Comparison of ENCODE assay signal across 38 cellular contexts in genomic region chr7:153047569-153047968, GRCh38.
"Had no signal": no experiment of that assay in that cellular context is flagged by ENCODE, and none has a peak within 500 bp of the region (broad histone marks: within the 10 kb centered on the region; RNA-seq: fewer than 3 reads in every experiment).

No MANE protein-coding gene starts in this region.

- H3K36me3 Mint-ChIP-seq: activated naive CD4-positive, alpha-beta T cell treated with anti-CD3 and anti-CD28 coated beads, Interleukin-2, amount 10 ng/mL, durations not matched to agents 7 days and 5 days; activated naive CD4-positive, alpha-beta T cell treated with anti-CD3 and anti-CD28 coated beads, Interleukin-2, amount 50 U/mL, for 24 hours; activated naive CD4-positive, alpha-beta T cell treated with anti-CD3 and anti-CD28 coated beads, Interleukin-2, amount 50 U/mL, for 72 hours; activated naive CD8-positive, alpha-beta T cell; activated naive CD8-positive, alpha-beta T cell treated with anti-CD3 and anti-CD28 coated beads for 36 hours; activated naive CD8-positive, alpha-beta T cell treated with anti-CD3 and anti-CD28 coated beads, Interleukin-2, amount 10 ng/mL, durations not matched to agents 7 days and 5 days; brain had no signal

- H3K4me1 Mint-ChIP-seq: activated naive CD4-positive, alpha-beta T cell treated with anti-CD3 and anti-CD28 coated beads, Interleukin-2, amount 10 ng/mL, durations not matched to agents 7 days and 5 days; activated naive CD4-positive, alpha-beta T cell treated with anti-CD3 and anti-CD28 coated beads, Interleukin-2, amount 50 U/mL, for 24 hours; activated naive CD8-positive, alpha-beta T cell treated with anti-CD3 and anti-CD28 coated beads for 36 hours; activated naive CD8-positive, alpha-beta T cell treated with anti-CD3 and anti-CD28 coated beads, Interleukin-2, amount 10 ng/mL, durations not matched to agents 7 days and 5 days; activated naive CD8-positive, alpha-beta T cell treated with anti-CD3 and anti-CD28 coated beads, Interleukin-2, amount 50 U/mL, for 24 hours; activated T-helper 17 cell treated with anti-CD3 and anti-CD28 coated beads, Interleukin-2, amount 50 U/mL, for 72 hours; brain; central memory CD8-positive, alpha-beta T cell had no signal

- ATAC-seq: activated naive CD4-positive, alpha-beta T cell treated with anti-CD3 and anti-CD28 coated beads, Interleukin-2, amount 50 U/mL, for 72 hours; activated naive CD8-positive, alpha-beta T cell treated with anti-CD3 and anti-CD28 coated beads, Interleukin-2, amount 50 U/mL, for 24 hours; activated T-cell treated with anti-CD3 and anti-CD28 coated beads, Interleukin-2, amount 50 U/mL, for 4 hours; activated T-cell treated with anti-CD3 and anti-CD28 coated beads, Interleukin-2, amount 50 U/mL, for 72 hours; activated T-helper 17 cell treated with anti-CD3 and anti-CD28 coated beads, Interleukin-2, amount 50 U/mL, for 72 hours; body of pancreas had no signal

- H3K27ac ChIP-seq: adrenal gland, ascending aorta, body of pancreas, brain microvascular endothelial cell, breast epithelium, cardiac muscle cell had no signal

- H3K4me3 Mint-ChIP-seq: activated naive CD4-positive, alpha-beta T cell treated with anti-CD3 and anti-CD28 coated beads for 36 hours; activated naive CD4-positive, alpha-beta T cell treated with anti-CD3 and anti-CD28 coated beads, Interleukin-2, amount 10 ng/mL, durations not matched to agents 7 days and 5 days; activated naive CD4-positive, alpha-beta T cell treated with anti-CD3 and anti-CD28 coated beads, Interleukin-2, amount 50 U/mL, for 24 hours; activated naive CD8-positive, alpha-beta T cell; activated naive CD8-positive, alpha-beta T cell treated with anti-CD3 and anti-CD28 coated beads for 36 hours; activated naive CD8-positive, alpha-beta T cell treated with anti-CD3 and anti-CD28 coated beads, Interleukin-2, amount 10 ng/mL, durations not matched to agents 7 days and 5 days; activated naive CD8-positive, alpha-beta T cell treated with anti-CD3 and anti-CD28 coated beads, Interleukin-2, amount 50 U/mL, for 24 hours; activated T-cell treated with anti-CD3 and anti-CD28 coated beads, Interleukin-2, amount 50 U/mL, for 24 hours; activated T-cell treated with anti-CD3 and anti-CD28 coated beads, Interleukin-2, amount 50 U/mL, for 4 hours; activated T-cell treated with anti-CD3 and anti-CD28 coated beads, Interleukin-2, amount 50 U/mL, for 72 hours; activated T-helper 1 cell treated with anti-CD3 and anti-CD28 coated beads, Interleukin-12 subunit alpha, Interleukin-12 subunit beta, Interleukin-2, Interleukin-4 antibody, amounts not matched to agents 30 ng/mL and 10 ng/mL and 1 ng/mL, durations not matched to agents 14 hours and 24 hours and 36 hours; activated T-helper 17 cell treated with anti-CD3 and anti-CD28 coated beads, Interleukin-2, amount 50 U/mL, for 72 hours; brain; central memory CD8-positive, alpha-beta T cell had no signal

- H3K4me1 ChIP-seq: adrenal gland, ascending aorta, body of pancreas, breast epithelium had no signal

- H3K27ac Mint-ChIP-seq: activated naive CD4-positive, alpha-beta T cell treated with anti-CD3 and anti-CD28 coated beads for 36 hours; activated naive CD4-positive, alpha-beta T cell treated with anti-CD3 and anti-CD28 coated beads, Interleukin-2, amount 10 ng/mL, durations not matched to agents 7 days and 5 days; activated naive CD4-positive, alpha-beta T cell treated with anti-CD3 and anti-CD28 coated beads, Interleukin-2, amount 50 U/mL, for 24 hours; activated naive CD4-positive, alpha-beta T cell treated with anti-CD3 and anti-CD28 coated beads, Interleukin-2, amount 50 U/mL, for 72 hours; activated naive CD8-positive, alpha-beta T cell; activated naive CD8-positive, alpha-beta T cell treated with anti-CD3 and anti-CD28 coated beads for 36 hours; activated naive CD8-positive, alpha-beta T cell treated with anti-CD3 and anti-CD28 coated beads, Interleukin-2, amount 10 ng/mL, durations not matched to agents 7 days and 5 days; activated naive CD8-positive, alpha-beta T cell treated with anti-CD3 and anti-CD28 coated beads, Interleukin-2, amount 50 U/mL, for 24 hours; activated T-cell treated with anti-CD3 and anti-CD28 coated beads, Interleukin-2, amount 50 U/mL, for 24 hours; activated T-cell treated with anti-CD3 and anti-CD28 coated beads, Interleukin-2, amount 50 U/mL, for 72 hours; activated T-helper 1 cell treated with anti-CD3 and anti-CD28 coated beads, Interleukin-12 subunit alpha, Interleukin-12 subunit beta, Interleukin-2, Interleukin-4 antibody, amounts not matched to agents 30 ng/mL and 10 ng/mL and 1 ng/mL, durations not matched to agents 14 hours and 24 hours and 36 hours; activated T-helper 17 cell treated with anti-CD3 and anti-CD28 coated beads, Interleukin-2, amount 50 U/mL, for 72 hours; activated T-helper 2 cell treated with anti-CD3 and anti-CD28 coated beads, Interferon-gamma antibody, Interleukin-2, Interleukin-4, amounts not matched to agents 10 μg/mL and 5 μg/mL and 100 μg/mL, durations not matched to agents 14 hours and 24 hours and 36 hours had no signal

- DNase-seq: activated effector memory CD4-positive, alpha-beta T cell treated with anti-CD3 and anti-CD28 coated beads, Interleukin-2, amount 50 U/mL, for 16 hours; activated effector memory CD4-positive, alpha-beta T cell treated with Interleukin-2 at 50 U/mL for 16 hours; activated gamma-delta T cell; activated gamma-delta T cell treated with Interleukin-2 at 50 U/mL for 16 hours; activated naive CD4-positive, alpha-beta T cell; activated naive CD4-positive, alpha-beta T cell treated with anti-CD3 and anti-CD28 coated beads for 36 hours; activated naive CD4-positive, alpha-beta T cell treated with anti-CD3 and anti-CD28 coated beads, Interleukin-2, amount 10 ng/mL, durations not matched to agents 7 days and 5 days; activated naive CD4-positive, alpha-beta T cell treated with anti-CD3 and anti-CD28 coated beads, Interleukin-2, amount 50 U/mL, for 16 hours; activated naive CD4-positive, alpha-beta T cell treated with Interleukin-2 at 50 U/mL for 16 hours; activated naive CD8-positive, alpha-beta T cell treated with anti-CD3 and anti-CD28 coated beads for 36 hours; activated naive CD8-positive, alpha-beta T cell treated with anti-CD3 and anti-CD28 coated beads, Interleukin-2, amount 10 ng/mL, durations not matched to agents 7 days and 5 days; activated naive CD8-positive, alpha-beta T cell treated with anti-CD3 and anti-CD28 coated beads, Interleukin-2, amount 50 U/mL, for 24 hours; activated T-cell treated with anti-CD3 and anti-CD28 coated beads, Interleukin-2, amount 50 U/mL, for 1 hour; activated T-cell treated with anti-CD3 and anti-CD28 coated beads, Interleukin-2, amount 50 U/mL, for 24 hours; activated T-cell treated with anti-CD3 and anti-CD28 coated beads, Interleukin-2, amount 50 U/mL, for 4 hours; activated T-cell treated with anti-CD3 and anti-CD28 coated beads, Interleukin-2, amount 50 U/mL, for 48 hours; activated T-cell treated with anti-CD3 and anti-CD28 coated beads, Interleukin-2, amount 50 U/mL, for 72 hours; adrenal gland; amniotic stem cell; amygdala; anterior cingulate cortex; aorta; body of pancreas; brain microvascular endothelial cell; caudate nucleus; central memory CD4-positive, alpha-beta T cell; cerebellar nuclear complex had no signal

- H3K9me3 Mint-ChIP-seq: activated naive CD4-positive, alpha-beta T cell treated with anti-CD3 and anti-CD28 coated beads for 36 hours; activated naive CD4-positive, alpha-beta T cell treated with anti-CD3 and anti-CD28 coated beads, Interleukin-2, amount 50 U/mL, for 24 hours; activated naive CD8-positive, alpha-beta T cell treated with anti-CD3 and anti-CD28 coated beads for 36 hours; activated naive CD8-positive, alpha-beta T cell treated with anti-CD3 and anti-CD28 coated beads, Interleukin-2, amount 10 ng/mL, durations not matched to agents 7 days and 5 days; activated naive CD8-positive, alpha-beta T cell treated with anti-CD3 and anti-CD28 coated beads, Interleukin-2, amount 50 U/mL, for 24 hours; activated T-cell treated with anti-CD3 and anti-CD28 coated beads, Interleukin-2, amount 50 U/mL, for 24 hours; activated T-cell treated with anti-CD3 and anti-CD28 coated beads, Interleukin-2, amount 50 U/mL, for 4 hours; activated T-cell treated with anti-CD3 and anti-CD28 coated beads, Interleukin-2, amount 50 U/mL, for 72 hours; activated T-helper 1 cell treated with anti-CD3 and anti-CD28 coated beads, Interleukin-12 subunit alpha, Interleukin-12 subunit beta, Interleukin-2, Interleukin-4 antibody, amounts not matched to agents 30 ng/mL and 10 ng/mL and 1 ng/mL, durations not matched to agents 14 hours and 24 hours and 36 hours; activated T-helper 17 cell treated with anti-CD3 and anti-CD28 coated beads, Interleukin-2, amount 50 U/mL, for 72 hours; activated T-helper 2 cell treated with anti-CD3 and anti-CD28 coated beads, Interferon-gamma antibody, Interleukin-2, Interleukin-4, amounts not matched to agents 10 μg/mL and 5 μg/mL and 100 μg/mL, durations not matched to agents 14 hours and 24 hours and 36 hours; brain; central memory CD8-positive, alpha-beta T cell had no signal

- H3K4me3 ChIP-seq: adrenal gland, ascending aorta, body of pancreas, breast epithelium, cardiac muscle cell had no signal

- H3K9me3 ChIP-seq: adrenal gland, ascending aorta, body of pancreas had no signal

- H3K27me3 Mint-ChIP-seq: activated naive CD8-positive, alpha-beta T cell; activated naive CD8-positive, alpha-beta T cell treated with anti-CD3 and anti-CD28 coated beads for 36 hours; activated naive CD8-positive, alpha-beta T cell treated with anti-CD3 and anti-CD28 coated beads, Interleukin-2, amount 10 ng/mL, durations not matched to agents 7 days and 5 days; activated naive CD8-positive, alpha-beta T cell treated with anti-CD3 and anti-CD28 coated beads, Interleukin-2, amount 50 U/mL, for 24 hours; brain had no signal

- H3K36me3 ChIP-seq: adrenal gland, ascending aorta, brain microvascular endothelial cell, breast epithelium, cardiac muscle cell had no signal

- H3K27me3 ChIP-seq: adrenal gland, ascending aorta, body of pancreas, brain microvascular endothelial cell, breast epithelium, cardiac muscle cell had no signal
